Comparison of ENCODE assay signal across 34 cellular contexts in the genomic region with DNA sequence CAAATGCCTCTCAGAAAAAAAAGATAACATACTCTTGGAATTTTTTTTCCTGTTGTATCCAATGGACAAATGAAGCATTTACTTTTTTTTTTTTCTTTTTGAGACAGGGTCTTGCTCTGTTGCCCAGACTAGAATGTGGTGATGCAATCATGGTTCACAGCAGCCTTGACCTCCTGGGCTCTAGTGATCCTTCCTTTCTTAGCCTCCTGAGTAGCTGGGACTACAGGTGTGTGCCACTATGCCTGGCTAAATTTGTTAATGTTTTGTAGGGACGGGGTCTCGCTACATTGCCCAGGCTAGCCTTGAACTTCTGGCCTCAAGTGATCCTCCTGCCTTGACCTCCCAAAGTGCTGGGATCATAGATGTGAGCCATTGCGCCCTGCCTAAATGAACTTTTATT.
"Had no signal": no experiment of that assay in that cellular context is flagged by ENCODE, and none has a peak within 500 bp of the region (broad histone marks: within the 10 kb centered on the region; RNA-seq: fewer than 3 reads in every experiment).

No MANE protein-coding gene starts in this region.

- H3K27me3 Mint-ChIP-seq: activated CD4-positive, alpha-beta memory T cell treated with anti-CD3 and anti-CD28 coated beads, Interleukin-2, amount 10 ng/mL, durations not matched to agents 7 days and 5 days; activated CD4-positive, alpha-beta T cell treated with anti-CD3 and anti-CD28 coated beads, Interleukin-2, amount 10 ng/mL, durations not matched to agents 7 days and 5 days; activated naive CD4-positive, alpha-beta T cell treated with anti-CD3 and anti-CD28 coated beads, Interleukin-2, amount 10 ng/mL, durations not matched to agents 7 days and 5 days; activated naive CD8-positive, alpha-beta T cell treated with anti-CD3 and anti-CD28 coated beads, Interleukin-2, amount 10 ng/mL, durations not matched to agents 7 days and 5 days; activated T-cell treated with anti-CD3 and anti-CD28 coated beads, Interleukin-2, amount 50 U/mL, for 24 hours; brain had no signal

- FAIRE-seq: endometrium, endothelial cell of umbilical vein had no signal

- H3K4me1 ChIP-seq: ascending aorta, breast epithelium, colonic mucosa, esophagus squamous epithelium, gastroesophageal sphincter, heart right ventricle had no signal

- H3K4me1 Mint-ChIP-seq: activated CD4-positive, alpha-beta memory T cell treated with anti-CD3 and anti-CD28 coated beads, Interleukin-2, amount 10 ng/mL, durations not matched to agents 7 days and 5 days; activated CD4-positive, alpha-beta T cell treated with anti-CD3 and anti-CD28 coated beads, Interleukin-2, amount 10 ng/mL, durations not matched to agents 7 days and 5 days; activated naive CD4-positive, alpha-beta T cell treated with anti-CD3 and anti-CD28 coated beads, Interleukin-2, amount 10 ng/mL, durations not matched to agents 7 days and 5 days; activated naive CD8-positive, alpha-beta T cell treated with anti-CD3 and anti-CD28 coated beads, Interleukin-2, amount 10 ng/mL, durations not matched to agents 7 days and 5 days; brain had no signal

- ATAC-seq: activated naive CD4-positive, alpha-beta T cell treated with anti-CD3 and anti-CD28 coated beads, Interleukin-2, amount 50 U/mL, for 72 hours; activated T-cell treated with anti-CD3 and anti-CD28 coated beads, Interleukin-2, amount 50 U/mL, for 72 hours; gastroesophageal sphincter; heart right ventricle had no signal

- H3K27me3 ChIP-seq: ascending aorta, breast epithelium, cardiac muscle cell, colonic mucosa, esophagus squamous epithelium, gastroesophageal sphincter, heart right ventricle, hepatocyte had no signal

- H3K9me3 ChIP-seq: ascending aorta, breast epithelium, colonic mucosa, esophagus squamous epithelium, gastroesophageal sphincter had no signal

- H3K4me2 ChIP-seq: hepatocyte had no signal

- H2AFZ ChIP-seq: hepatocyte had no signal

- H3K36me3 ChIP-seq: breast epithelium, cardiac muscle cell, colonic mucosa had no signal

- H3K27ac Mint-ChIP-seq: activated CD4-positive, alpha-beta memory T cell treated with anti-CD3 and anti-CD28 coated beads, Interleukin-2, amount 10 ng/mL, durations not matched to agents 7 days and 5 days; activated CD4-positive, alpha-beta T cell treated with anti-CD3 and anti-CD28 coated beads, Interleukin-2, amount 10 ng/mL, durations not matched to agents 7 days and 5 days; activated naive CD4-positive, alpha-beta T cell treated with anti-CD3 and anti-CD28 coated beads, Interleukin-2, amount 10 ng/mL, durations not matched to agents 7 days and 5 days; activated naive CD8-positive, alpha-beta T cell treated with anti-CD3 and anti-CD28 coated beads, Interleukin-2, amount 10 ng/mL, durations not matched to agents 7 days and 5 days; activated T-cell treated with anti-CD3 and anti-CD28 coated beads, Interleukin-2, amount 50 U/mL, for 24 hours; activated T-cell treated with anti-CD3 and anti-CD28 coated beads, Interleukin-2, amount 50 U/mL, for 72 hours; brain; T-helper 2 cell treated with Interferon-gamma antibody and Interleukin-4, amounts not matched to agents 5 μg/mL and 100 μg/mL, for 36 hours had no signal

- DNase-seq: activated CD4-positive, alpha-beta memory T cell treated with anti-CD3 and anti-CD28 coated beads, Interleukin-2, amount 10 ng/mL, durations not matched to agents 7 days and 5 days; activated CD4-positive, alpha-beta T cell treated with anti-CD3 and anti-CD28 coated beads for 1 hour; activated CD4-positive, alpha-beta T cell treated with anti-CD3 and anti-CD28 coated beads for 4 hours; activated CD4-positive, alpha-beta T cell treated with anti-CD3 and anti-CD28 coated beads, Interleukin-2, amount 10 ng/mL, durations not matched to agents 7 days and 5 days; activated CD4-positive, alpha-beta T cell treated with anti-CD3 and anti-CD28 coated beads, Interleukin-2, amount 50 U/mL, for 4 hours; activated CD4-positive, CD25-positive, alpha-beta regulatory T cell; activated CD8-positive, alpha-beta memory T cell treated with anti-CD3 and anti-CD28 coated beads, Interleukin-2, amount 50 U/mL, for 48 hours; activated gamma-delta T cell; activated naive CD4-positive, alpha-beta T cell; activated naive CD4-positive, alpha-beta T cell treated with anti-CD3 and anti-CD28 coated beads, Interleukin-2, amount 10 ng/mL, durations not matched to agents 7 days and 5 days; activated naive CD8-positive, alpha-beta T cell treated with anti-CD3 and anti-CD28 coated beads, Interleukin-2, amount 10 ng/mL, durations not matched to agents 7 days and 5 days; activated T-cell treated with anti-CD3 and anti-CD28 coated beads for 4 hours; activated T-cell treated with anti-CD3 and anti-CD28 coated beads, Interleukin-2, amount 50 U/mL, for 24 hours; activated T-cell treated with anti-CD3 and anti-CD28 coated beads, Interleukin-2, amount 50 U/mL, for 72 hours; central memory CD4-positive, alpha-beta T cell; cerebellar nuclear complex; colonic mucosa; effector CD8-positive, alpha-beta T cell; esophagus squamous epithelium; foreskin melanocyte; heart right ventricle; T1000; WERI-Rb-1 had no signal

- H3K36me3 Mint-ChIP-seq: activated naive CD4-positive, alpha-beta T cell treated with anti-CD3 and anti-CD28 coated beads, Interleukin-2, amount 50 U/mL, for 72 hours had no signal

- H3K4me3 Mint-ChIP-seq: activated CD4-positive, alpha-beta memory T cell treated with anti-CD3 and anti-CD28 coated beads, Interleukin-2, amount 10 ng/mL, durations not matched to agents 7 days and 5 days; activated CD4-positive, alpha-beta T cell treated with anti-CD3 and anti-CD28 coated beads, Interleukin-2, amount 10 ng/mL, durations not matched to agents 7 days and 5 days; activated naive CD4-positive, alpha-beta T cell treated with anti-CD3 and anti-CD28 coated beads, Interleukin-2, amount 10 ng/mL, durations not matched to agents 7 days and 5 days; activated naive CD8-positive, alpha-beta T cell treated with anti-CD3 and anti-CD28 coated beads, Interleukin-2, amount 10 ng/mL, durations not matched to agents 7 days and 5 days; activated T-cell treated with anti-CD3 and anti-CD28 coated beads, Interleukin-2, amount 50 U/mL, for 24 hours; activated T-cell treated with anti-CD3 and anti-CD28 coated beads, Interleukin-2, amount 50 U/mL, for 72 hours; brain; T-helper 2 cell treated with Interferon-gamma antibody and Interleukin-4, amounts not matched to agents 5 μg/mL and 100 μg/mL, for 36 hours had no signal

- H3K27ac ChIP-seq: ascending aorta, breast epithelium, cardiac muscle cell, colonic mucosa, epithelial cell of prostate, esophagus squamous epithelium, gastroesophageal sphincter, heart right ventricle, hepatocyte had no signal

- H3K9me3 Mint-ChIP-seq: activated CD4-positive, alpha-beta memory T cell treated with anti-CD3 and anti-CD28 coated beads, Interleukin-2, amount 10 ng/mL, durations not matched to agents 7 days and 5 days; activated naive CD4-positive, alpha-beta T cell treated with anti-CD3 and anti-CD28 coated beads, Interleukin-2, amount 10 ng/mL, durations not matched to agents 7 days and 5 days; activated naive CD4-positive, alpha-beta T cell treated with anti-CD3 and anti-CD28 coated beads, Interleukin-2, amount 50 U/mL, for 72 hours; activated T-cell treated with anti-CD3 and anti-CD28 coated beads, Interleukin-2, amount 50 U/mL, for 24 hours; activated T-cell treated with anti-CD3 and anti-CD28 coated beads, Interleukin-2, amount 50 U/mL, for 72 hours; brain; T-helper 2 cell treated with Interferon-gamma antibody and Interleukin-4, amounts not matched to agents 5 μg/mL and 100 μg/mL, for 36 hours had no signal

- H3K4me3 ChIP-seq: ascending aorta, breast epithelium, cardiac muscle cell, colonic mucosa, esophagus squamous epithelium, gastroesophageal sphincter, heart right ventricle, hepatocyte had no signal
